In genomic region chr5:109743041-109743531, GRCh38 we compare ENCODE assay signal across 1 cellular context.
TF ChIP-seq lines count a peak whose summit lies in the region.

No MANE protein-coding gene starts in this region.

TF ChIP-seq in WTC11, 78 proteins besides CTCF, POLR2A, EP300 and RAD21 (continued from another document):
- no peak for TF ChIP-seq ZNF281 (CRISPR knock-in tag; IDR thresholded peaks at IDR 0.05)
- TF ChIP-seq JUN (CRISPR knock-in tag; IDR thresholded peaks at IDR 0.05): no peak
- no peak for TF ChIP-seq NR1H2 (CRISPR knock-in tag; IDR thresholded peaks at IDR 0.05)
- TF ChIP-seq SMAD4 (CRISPR knock-in tag; IDR thresholded peaks at IDR 0.05): no peak
- TF ChIP-seq FOXK1 (CRISPR knock-in tag; IDR thresholded peaks at IDR 0.05): no peak
- TF ChIP-seq PRDM15 (CRISPR knock-in tag; IDR thresholded peaks at IDR 0.05): no peak
